ENCODE assay signal across 20 cellular contexts in the genomic region with DNA sequence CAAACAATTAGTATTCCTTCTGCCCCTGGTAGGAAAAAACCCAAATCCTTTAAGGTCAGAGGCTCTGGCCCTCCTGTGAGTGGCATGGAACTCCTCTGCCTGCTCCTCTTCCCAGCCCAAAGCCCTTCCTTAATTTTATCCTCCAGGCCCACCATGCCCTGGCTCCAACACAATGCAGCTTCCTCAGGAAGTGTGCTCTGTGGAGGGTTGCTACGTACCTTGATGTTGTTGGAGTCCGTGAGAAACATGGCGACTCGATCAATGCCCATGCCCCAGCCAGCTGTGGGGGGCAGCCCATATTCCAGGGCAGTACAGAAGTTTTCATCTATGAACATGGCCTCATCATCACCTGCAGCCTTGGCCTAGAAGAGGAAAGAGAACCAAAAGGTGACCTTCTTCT. TPM values are rescaled to one million over a fixed set of nuclear protein-coding genes. Genes with fewer than 3 reads are reported as not detected.
DNase-seq lines count a peak whose midpoint lies in the region; ATAC-seq and TF ChIP-seq lines count a peak whose summit lies in the region.
"Had no signal": no experiment of that assay in that cellular context is flagged by ENCODE, and none has a peak within 500 bp of the region (broad histone marks: within the 10 kb centered on the region; RNA-seq: fewer than 3 reads in every experiment).

No MANE protein-coding gene starts in this region.

- WGBS in transverse colon (ENCODE audit: low coverage in 1 of 2), 2 donors: 89 to 96% methylated on average over 3 to 4 of the region's 4 CpGs

- no peak for ATAC-seq in activated T-cell treated with anti-CD3 and anti-CD28 coated beads, Interleukin-2, amount 50 U/mL, for 72 hours (replicated peaks in 1 of 2)
- ATAC-seq in stimulated activated effector memory CD8-positive, alpha-beta T cell treated with anti-CD3 and anti-CD28 coated beads, Interleukin-12 subunit alpha, Interleukin-12 subunit beta, amount 100 ng/mL, for 72 hours: no peak
- ATAC-seq: HCT116, Panc1, right cardiac atrium had no signal

- H3K4me3 Mint-ChIP-seq in activated T-cell treated with anti-CD3 and anti-CD28 coated beads, Interleukin-2, amount 50 U/mL, for 72 hours: no peak overlapping the region
- H3K4me3 Mint-ChIP-seq in stimulated activated effector memory CD8-positive, alpha-beta T cell treated with anti-CD3 and anti-CD28 coated beads, Interleukin-12 subunit alpha, Interleukin-12 subunit beta, amount 100 ng/mL, for 72 hours: no peak overlapping the region

- H3K27ac ChIP-seq in SK-N-MC: peak overlapping the region; percentile 64; the same call in 1 of the 2 replicates
- no peak overlapping the region for H3K27ac ChIP-seq in transverse colon
- H3K27ac ChIP-seq: hepatocyte, stomach had no signal

- no peaks in the 10 kb centered on the region for H3K27me3 Mint-ChIP-seq in activated T-cell treated with anti-CD3 and anti-CD28 coated beads, Interleukin-2, amount 50 U/mL, for 72 hours (ENCODE audit: low read depth)

- peak overlapping the region; percentile 87 for H3K27ac Mint-ChIP-seq in activated T-cell treated with anti-CD3 and anti-CD28 coated beads, Interleukin-2, amount 50 U/mL, for 72 hours
- H3K27ac Mint-ChIP-seq in stimulated activated effector memory CD8-positive, alpha-beta T cell treated with anti-CD3 and anti-CD28 coated beads, Interleukin-12 subunit alpha, Interleukin-12 subunit beta, amount 100 ng/mL, for 72 hours: peak overlapping the region; percentile 75

- intact Hi-C loops in transverse colon (cut with DNase I; ENCODE audit: low total_unique reads): no loop called here

- H3K36me3 ChIP-seq in SK-N-MC (ENCODE audit: insufficient read depth, low read length) (peaks cover 52% of the 10 kb centered on the region), transverse colon (peaks cover 0 to 51% (median 22%) of the 10 kb centered on the region in 4 donors)

- H3K9ac ChIP-seq in SK-N-MC (ENCODE audit: insufficient read length): no peak overlapping the region

- no peaks in the 10 kb centered on the region for H3K9me3 Mint-ChIP-seq in activated T-cell treated with anti-CD3 and anti-CD28 coated beads, Interleukin-2, amount 50 U/mL, for 72 hours
- H3K9me3 Mint-ChIP-seq in stimulated activated effector memory CD8-positive, alpha-beta T cell treated with anti-CD3 and anti-CD28 coated beads, Interleukin-12 subunit alpha, Interleukin-12 subunit beta, amount 100 ng/mL, for 72 hours: no peaks in the 10 kb centered on the region

- H3K9me3 ChIP-seq in SK-N-MC (ENCODE audit: low read depth, low read length) (no peaks in the 10 kb centered on the region), transverse colon (no peaks in the 10 kb centered on the region)
- H3K9me3 ChIP-seq: stomach had no signal

- H3K4me1 ChIP-seq in transverse colon: peaks cover 0 to 4% (median 2%) of the 10 kb centered on the region in 4 donors

- no peaks in the 10 kb centered on the region for H3K27me3 ChIP-seq in transverse colon
- H3K27me3 ChIP-seq: hepatocyte, stomach had no signal

- no peak for TF ChIP-seq POLR2A in transverse colon (IDR thresholded peaks at IDR 0.05)

- TF ChIP-seq CTCF in transverse colon (IDR thresholded peaks at IDR 0.05): no peak

- peaks cover 22 to 58% of the 10 kb centered on the region in 2 donors for H3K36me3 Mint-ChIP-seq in activated T-cell treated with anti-CD3 and anti-CD28 coated beads, Interleukin-2, amount 50 U/mL, for 72 hours (ENCODE audit: insufficient read depth in 2 of 2)
- peaks cover 92% of the 10 kb centered on the region for H3K36me3 Mint-ChIP-seq in stimulated activated effector memory CD8-positive, alpha-beta T cell treated with anti-CD3 and anti-CD28 coated beads, Interleukin-12 subunit alpha, Interleukin-12 subunit beta, amount 100 ng/mL, for 72 hours

- no peak for DNase-seq in activated T-cell treated with anti-CD3 and anti-CD28 coated beads, Interleukin-2, amount 50 U/mL, for 72 hours
- no peak for DNase-seq in activated T-cell treated with anti-CD3 and anti-CD28 coated beads, Interleukin-2, amount 50 U/mL, for 1 hour
- no peak for DNase-seq in SK-N-MC (ENCODE audit: low read depth, low spot score)
- DNase-seq in dermis blood vessel endothelial cell: peak; percentile 75
- DNase-seq in stimulated activated effector memory CD8-positive, alpha-beta T cell treated with anti-CD3 and anti-CD28 coated beads, Interleukin-12 subunit alpha, Interleukin-12 subunit beta, amount 100 ng/mL, for 72 hours (ENCODE audit: low spot score in 2 of 2): no peak
- no peak for DNase-seq in transverse colon
- no peak for DNase-seq in RPMI8226
- no peak for DNase-seq in NCI-H446 (lab: John Stamatoyannopoulos, UW)
- DNase-seq: amniotic stem cell, cerebellar nuclear complex, NCI-H1417 treated with DMSO at 0.1 percent for 48 hours, NCI-H2171 treated with DMSO at 0.1 percent for 48 hours, occipital lobe, right cardiac atrium, stomach had no signal

- no peak overlapping the region for H3K4me3 ChIP-seq in SK-N-MC
- H3K4me3 ChIP-seq in transverse colon: no peak overlapping the region
- H3K4me3 ChIP-seq: hepatocyte, stomach had no signal

- no peak for TF ChIP-seq EP300 in transverse colon (IDR thresholded peaks at IDR 0.05; ENCODE audit: low read depth)

- in situ Hi-C loops in transverse colon (cut with MboI; ENCODE audit: low pct_ligation_motif_present in 1 of 4, low pct_unique_long_range_greater_than_20kb in 1 of 4, low sequenced_read_pairs in 3 of 4): loop anchor here in 2 of 4 donors (25.0 kb wide), 2 partner anchors 166 to 1559 kb away; a partner anchor contains a TSS

- peaks cover 29% of the 10 kb centered on the region for H3K4me1 Mint-ChIP-seq in activated T-cell treated with anti-CD3 and anti-CD28 coated beads, Interleukin-2, amount 50 U/mL, for 72 hours (ENCODE audit: low read depth)
- peaks cover 37% of the 10 kb centered on the region for H3K4me1 Mint-ChIP-seq in stimulated activated effector memory CD8-positive, alpha-beta T cell treated with anti-CD3 and anti-CD28 coated beads, Interleukin-12 subunit alpha, Interleukin-12 subunit beta, amount 100 ng/mL, for 72 hours

RNA-seq across cellular contexts. Expression of a gene that starts 5.3 kb away (rescaled TPM):
- total RNA-seq in activated T-cell treated with anti-CD3 and anti-CD28 coated beads, Interleukin-2, amount 50 U/mL, for 72 hours: 10 to 100 TPM; 38.2 to 60.5 TPM
- total RNA-seq in dermis blood vessel endothelial cell (99.0 and 104 TPM in 2 replicates), transverse colon (10 to 100 TPM; 14.1 to 94.3 (median 49.1) TPM)

RNA-seq across cellular contexts. Expression of a gene that starts 19.1 kb away (rescaled TPM):
- 100 to 1,000 TPM; 189 to 191 TPM for total RNA-seq in activated T-cell treated with anti-CD3 and anti-CD28 coated beads, Interleukin-2, amount 50 U/mL, for 72 hours
- total RNA-seq in dermis blood vessel endothelial cell (184 and 218 TPM in 2 replicates), transverse colon (10 to 100 TPM; 15.3 to 86.5 (median 76.4) TPM)

RNA-seq across cellular contexts. Expression of a gene that starts 19.2 kb away (rescaled TPM):
- 10 to 100 TPM; 69.3 to 71.6 TPM for total RNA-seq in activated T-cell treated with anti-CD3 and anti-CD28 coated beads, Interleukin-2, amount 50 U/mL, for 72 hours
- total RNA-seq in dermis blood vessel endothelial cell (54.4 and 66.4 TPM in 2 replicates), transverse colon (10 to 100 TPM; 20.9 to 50.0 (median 36.3) TPM)

RNA-seq across cellular contexts. Expression of a gene that starts 48.5 kb away (rescaled TPM):
- not detected for total RNA-seq in activated T-cell treated with anti-CD3 and anti-CD28 coated beads, Interleukin-2, amount 50 U/mL, for 72 hours
- total RNA-seq in dermis blood vessel endothelial cell (not detected in 2 replicates), transverse colon (not detected)
- total RNA-seq: hepatocyte, HT1080, kidney epithelial cell, occipital lobe, right cardiac atrium, stomach had no signal
